Comparison of ENCODE assay signal across 18 cellular contexts in genomic region chr2:226698671-226699070, GRCh38.
"Had no signal": no experiment of that assay in that cellular context is flagged by ENCODE, and none has a peak within 500 bp of the region (broad histone marks: within the 10 kb centered on the region; RNA-seq: fewer than 3 reads in every experiment).

No MANE protein-coding gene starts in this region.

- H3K36me3 ChIP-seq: SJCRH30 had no signal

- H3K4me2 ChIP-seq: KMS-11 had no signal

- ATAC-seq: K562 had no signal

- H3K9ac ChIP-seq: KMS-11 had no signal

- H3K36me3 Mint-ChIP-seq: IgD-negative memory B cell had no signal

- H3K27me3 ChIP-seq: SJCRH30 had no signal

- DNase-seq: Kasumi-1, MM.1S, NCI-H1092 treated with DMSO at 0.1 percent for 48 hours, NCI-H1436, NCI-H187, NCI-H2029, NCI-H2081 treated with DMSO at 0.1 percent for 48 hours, NCI-H2171, NCI-H226, NCI-H510A, NCI-H524 treated with DMSO at 0.1 percent for 48 hours, NCI-H774, RPMI8226, SHP77 treated with DMSO at 0.1 percent for 48 hours had no signal

- H3K4me3 ChIP-seq: K562, SJCRH30 had no signal

- H3K27ac ChIP-seq: KMS-11, SJCRH30 had no signal

- H3K9me3 Mint-ChIP-seq: IgD-negative memory B cell had no signal

- H3K4me3 Mint-ChIP-seq: IgD-negative memory B cell had no signal

- H3K9me3 ChIP-seq: SJCRH30 had no signal

- H3K27ac Mint-ChIP-seq: IgD-negative memory B cell had no signal
